1 cellular context compared by ENCODE assay signal in the genomic region with DNA sequence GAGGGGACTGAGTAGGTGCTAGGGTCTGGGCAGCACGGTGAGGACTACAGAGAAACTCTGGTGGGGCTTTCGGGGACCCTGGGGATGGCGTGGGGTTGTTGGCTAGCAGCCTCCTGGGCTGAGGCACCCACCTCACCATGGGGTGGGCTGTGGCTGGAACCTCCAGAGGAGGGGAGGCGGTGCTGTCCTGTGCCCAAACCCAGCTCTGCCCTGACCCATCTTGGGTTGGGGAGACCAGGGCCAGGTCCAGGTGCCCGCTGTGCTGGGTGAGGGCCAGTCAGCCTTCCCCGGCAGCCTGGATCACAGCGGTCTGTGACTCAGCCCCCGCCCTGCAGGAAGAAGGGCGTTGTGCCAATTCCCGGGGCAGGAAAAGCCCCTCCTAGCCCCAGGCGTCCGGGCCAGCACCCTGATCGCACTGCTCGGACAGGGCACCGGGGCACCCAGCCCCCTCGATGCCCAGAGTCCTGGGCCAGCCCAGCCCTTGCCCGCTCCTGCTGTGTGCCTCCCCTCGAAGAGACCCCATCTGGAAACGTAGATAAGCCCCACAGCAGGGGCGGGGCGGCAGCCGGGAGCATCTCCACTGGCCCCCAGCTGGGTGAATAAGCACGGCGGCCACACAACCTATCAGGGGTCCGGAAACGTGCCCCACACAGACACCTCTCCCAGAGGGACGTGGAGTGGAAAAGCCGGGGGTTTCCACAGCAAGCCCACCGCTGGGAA.
TF ChIP-seq lines count a peak whose summit lies in the region.

No MANE protein-coding gene starts in this region.

TF ChIP-seq in H1, 55 proteins besides CTCF, POLR2A, EP300 and RAD21:
- TF ChIP-seq CBX8 (IDR thresholded peaks at IDR 0.05; ENCODE audit: borderline replicate concordance, low read depth, low read length): no peak
- no peak for TF ChIP-seq KDM1A (IDR thresholded peaks at IDR 0.05; ENCODE audit: borderline replicate concordance, low read length)
- TF ChIP-seq, protein P1, sequence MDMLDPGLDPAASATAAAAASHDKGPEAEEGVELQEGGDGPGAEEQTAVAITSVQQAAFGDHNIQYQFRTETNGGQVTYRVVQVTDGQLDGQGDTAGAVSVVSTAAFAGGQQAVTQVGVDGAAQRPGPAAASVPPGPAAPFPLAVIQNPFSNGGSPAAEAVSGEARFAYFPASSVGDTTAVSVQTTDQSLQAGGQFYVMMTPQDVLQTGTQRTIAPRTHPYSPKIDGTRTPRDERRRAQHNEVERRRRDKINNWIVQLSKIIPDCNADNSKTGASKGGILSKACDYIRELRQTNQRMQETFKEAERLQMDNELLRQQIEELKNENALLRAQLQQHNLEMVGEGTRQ (IDR thresholded peaks at IDR 0.05; ENCODE audit: low read length): no peak
- no peak for TF ChIP-seq KDM5A (IDR thresholded peaks at IDR 0.05; ENCODE audit: low read length)
- no peak for TF ChIP-seq YY1 (IDR thresholded peaks at IDR 0.05; ENCODE audit: low read depth, low read length)
- no peak for TF ChIP-seq POU5F1 (IDR thresholded peaks at IDR 0.05; ENCODE audit: low read depth, low read length)
- TF ChIP-seq TEAD4 (IDR thresholded peaks at IDR 0.05; ENCODE audit: low read depth, low read length): no peak
- TF ChIP-seq RFX5 (IDR thresholded peaks at IDR 0.05; ENCODE audit: borderline replicate concordance, low read depth, low read length): no peak
